Comparison of ENCODE assay signal across 8 cellular contexts in genomic region chr9:12775963-12776774, GRCh38. TPM values are rescaled to one million over a fixed set of nuclear protein-coding genes. Genes with fewer than 3 reads are reported as not detected.
A peak's percentile ranks its signal among the peaks of the same experiment; 100 is the strongest.
DNase-seq lines count a peak whose midpoint lies in the region; ATAC-seq and TF ChIP-seq lines count a peak whose summit lies in the region.

No MANE protein-coding gene starts in this region.

- TF ChIP-seq CTCF in LNCAP (IDR thresholded peaks at IDR 0.05), result peak; percentile 49
- TF ChIP-seq CTCF in liver (IDR thresholded peaks at IDR 0.05; ENCODE audit: low read depth, low read length, missing input control), result peak; percentile 21

- peak; percentile 60 to 69 for TF ChIP-seq RAD21 in liver (IDR thresholded peaks at IDR 0.05)

- H3K27me3 ChIP-seq in ectodermal cell (ENCODE audit: control insufficient read depth, insufficient read depth, low read length, poor library complexity, severe bottlenecking), result peaks cover 14% of the 10 kb centered on the region
- no peaks in the 10 kb centered on the region for H3K27me3 ChIP-seq in liver (ENCODE audit: control insufficient read depth in 4 of 4, insufficient read depth in 4 of 4, low read length in 3 of 4)

- no peaks in the 10 kb centered on the region for H3K4me1 ChIP-seq in ectodermal cell (ENCODE audit: control insufficient read depth, insufficient read depth, low read length)
- peaks cover 2 to 10% (median 5%) of the 10 kb centered on the region in 4 donors for H3K4me1 ChIP-seq in liver (ENCODE audit: control insufficient read depth in 4 of 4, insufficient read depth in 4 of 4, low read length in 3 of 4)

- peak overlapping the region; percentile 84 to 99 for H3K9ac ChIP-seq in liver (ENCODE audit: low read depth in 1 of 2, low read length in 2 of 2)

- 1% methylated on average over 34 of the region's 34 CpGs for WGBS in ectodermal cell, 2 experiments
- 1% methylated on average over 34 of the region's 34 CpGs for WGBS in liver

- peak overlapping the region; percentile 62 for H3K4me3 ChIP-seq in ectodermal cell (ENCODE audit: insufficient read depth, low read depth, low read length)
- peak overlapping the region; percentile 54 to 97 (median 92) for H3K4me3 ChIP-seq in liver (ENCODE audit: low read depth in 1 of 3, low read length in 3 of 3)

- H3K27ac ChIP-seq in ectodermal cell (ENCODE audit: insufficient read depth, low read depth, low read length, poor library complexity, severe bottlenecking) (no peak overlapping the region), liver (ENCODE audit: low read depth in 1 of 2, low read length in 2 of 2) (peak overlapping the region; percentile 99)

- H3K9me3 ChIP-seq in ectodermal cell (ENCODE audit: control insufficient read depth, low read length) (no peaks in the 10 kb centered on the region), liver (ENCODE audit: control insufficient read depth in 4 of 4, low read length in 3 of 4) (no peaks in the 10 kb centered on the region)

- no peaks in the 10 kb centered on the region for H3K36me3 ChIP-seq in ectodermal cell (ENCODE audit: control insufficient read depth, insufficient read depth, low read length)
- no peaks in the 10 kb centered on the region for H3K36me3 ChIP-seq in liver (ENCODE audit: control insufficient read depth in 4 of 4, insufficient read depth in 3 of 4, low read depth in 1 of 4, low read length in 3 of 4)

- DNase-seq in EL, result peak; percentile 89
- peak; percentile 90 for DNase-seq in RKO (ENCODE audit: low spot score)
- peak; percentile 92 for DNase-seq in superior temporal gyrus (ENCODE audit: extremely low spot score)
- no peak for DNase-seq in stimulated activated CD4-positive, alpha-beta T cell treated with anti-CD3 and anti-CD28 coated beads, Interleukin-15, amount 100 ng/mL, for 24 hours

- peak; percentile 57 for ATAC-seq in GM21737 (IDR thresholded peaks at IDR 0.05; ENCODE audit: unreplicated experiment)

TF ChIP-seq in liver, 16 proteins besides CTCF, POLR2A, EP300 and RAD21:
- TF ChIP-seq RXRA (IDR thresholded peaks at IDR 0.05) (peak; percentile 88), TAF1 (conservative IDR thresholded peaks at IDR 0.05) (peak; percentile 89), YY1 (IDR thresholded peaks at IDR 0.05) (peak; percentile 72), SP1 (IDR thresholded peaks at IDR 0.05) (peak; percentile 82), FOXA2 (IDR thresholded peaks at IDR 0.05) (peak; percentile 71), HNF4A (conservative IDR thresholded peaks at IDR 0.05) (peak; percentile 84 to 88), FOXA1 (IDR thresholded peaks at IDR 0.05) (peak; percentile 84), GABPA (IDR thresholded peaks at IDR 0.05 in 1 of 2, conservative IDR thresholded peaks at IDR 0.05 in 1 of 2) (no peak), NR2F2 (IDR thresholded peaks at IDR 0.05) (peak; percentile 63), ZBTB33 (IDR thresholded peaks at IDR 0.05) (peak; percentile 21), EGR1 (IDR thresholded peaks at IDR 0.05; ENCODE audit: low read depth in 2 of 2) (no peak), MAX (IDR thresholded peaks at IDR 0.05) (peak; percentile 85), HNF4G (IDR thresholded peaks at IDR 0.05) (peak; percentile 77), ATF3 (IDR thresholded peaks at IDR 0.05) (peak; percentile 42), REST (IDR thresholded peaks at IDR 0.05) (peak; percentile 79), JUND (IDR thresholded peaks at IDR 0.05) (peak; percentile 40 to 47)
TF ChIP-seq in liver: peak in this region for 14.

RNA-seq across cellular contexts. Expression of gene LURAP1L, which starts 1.3 kb away (rescaled TPM):
- 0.98 TPM for polyA plus RNA-seq in ectodermal cell (2013, experiment 1 of 4)
- 0.53 TPM for polyA plus RNA-seq in ectodermal cell (2013, experiment 2 of 4)
- 0.85 TPM for polyA plus RNA-seq in ectodermal cell (2013, experiment 3 of 4)
- polyA plus RNA-seq in ectodermal cell (2013, experiment 4 of 4), result 1.0 TPM
- 10 to 100 TPM in 1 of 2 donors, 1 to 10 TPM in 1; 4.2 to 18.6 TPM for total RNA-seq in liver
- 1 to 10 TPM; 7.8 to 9.9 TPM for polyA plus RNA-seq in liver
